ENCODE assay signal across 18 cellular contexts in the genomic region with DNA sequence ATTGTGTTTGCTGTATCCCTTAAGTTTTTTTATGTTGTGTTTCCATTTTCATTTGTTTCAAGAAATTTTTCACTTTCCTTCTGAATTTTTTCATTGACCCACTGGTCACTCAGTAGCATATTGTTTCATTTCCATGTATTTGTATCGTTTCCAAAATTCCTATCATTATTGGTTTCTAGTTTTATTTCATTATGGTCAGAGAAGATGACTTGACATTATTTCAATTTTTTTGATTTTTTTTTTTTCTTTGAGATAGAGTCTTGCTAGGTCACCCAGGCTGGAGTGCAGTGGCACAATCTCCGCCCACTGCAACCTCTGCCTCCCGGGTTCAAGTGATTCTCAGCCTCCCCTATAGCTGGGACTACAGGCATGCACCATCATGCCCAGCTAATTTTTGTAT. TPM values are rescaled to one million over a fixed set of nuclear protein-coding genes. Genes with fewer than 3 reads are reported as not detected.
DNase-seq lines count a peak whose midpoint lies in the region; ATAC-seq and TF ChIP-seq lines count a peak whose summit lies in the region.
"Had no signal": no experiment of that assay in that cellular context is flagged by ENCODE, and none has a peak within 500 bp of the region (broad histone marks: within the 10 kb centered on the region; RNA-seq: fewer than 3 reads in every experiment).

No MANE protein-coding gene starts in this region.

- ATAC-seq in activated T-cell treated with anti-CD3 and anti-CD28 coated beads, Interleukin-2, amount 50 U/mL, for 72 hours (replicated peaks in 1 of 2): no peak
- ATAC-seq in activated T-cell treated with anti-CD3 and anti-CD28 coated beads, Interleukin-2, amount 50 U/mL, for 4 hours: no peak
- ATAC-seq in PC-3: no peak

- intact Hi-C loops in PC-3 (cut with micrococcal nuclease): no loop called here

- H3K9me3 ChIP-seq in SK-N-MC (ENCODE audit: low read depth, low read length) (no peaks in the 10 kb centered on the region), PC-3 (ENCODE audit: low read length) (no peaks in the 10 kb centered on the region)
- H3K9me3 ChIP-seq: BE2C, Caco-2, HAP-1 had no signal

- no peak for TF ChIP-seq CTCF in type B pancreatic cell (conservative IDR thresholded peaks at IDR 0.05)
- no peak for TF ChIP-seq CTCF in PC-3 (conservative IDR thresholded peaks at IDR 0.05; ENCODE audit: low read depth, low read length)

- no peak overlapping the region for H3K4me2 ChIP-seq in PC-3 (ENCODE audit: low read length)

- CTCF ChIA-PET in PC-3 (lab: Charles Lee): no interaction called here

- no peaks in the 10 kb centered on the region for H3K27me3 ChIP-seq in PC-3 (ENCODE audit: low read length)

- peaks cover 6 to 10% of the 10 kb centered on the region in 2 donors for H3K9me3 Mint-ChIP-seq in activated T-cell treated with anti-CD3 and anti-CD28 coated beads, Interleukin-2, amount 50 U/mL, for 72 hours
- peaks cover 6% of the 10 kb centered on the region for H3K9me3 Mint-ChIP-seq in activated T-cell treated with anti-CD3 and anti-CD28 coated beads, Interleukin-2, amount 50 U/mL, for 4 hours
- H3K9me3 Mint-ChIP-seq in type B pancreatic cell: peaks cover 14% of the 10 kb centered on the region

- no peaks in the 10 kb centered on the region for H3K9me2 ChIP-seq in PC-3 (replicated peaks; ENCODE audit: low read length)

- no peaks in the 10 kb centered on the region for H3K79me2 ChIP-seq in PC-3 (ENCODE audit: low read length)

- H3K36me3 ChIP-seq in SK-N-MC (ENCODE audit: insufficient read depth, low read length): no peaks in the 10 kb centered on the region
- H3K36me3 ChIP-seq in PC-3 (ENCODE audit: low read depth, low read length): no peaks in the 10 kb centered on the region
- H3K36me3 ChIP-seq: BE2C, HAP-1 had no signal

- peaks cover 15% of the 10 kb centered on the region for H3K4me1 ChIP-seq in PC-3 (ENCODE audit: insufficient read depth, low read length)
- H3K4me1 ChIP-seq: BE2C, HAP-1 had no signal

- peaks cover 2 to 9% of the 10 kb centered on the region in 2 donors for H3K36me3 Mint-ChIP-seq in activated T-cell treated with anti-CD3 and anti-CD28 coated beads, Interleukin-2, amount 50 U/mL, for 72 hours (ENCODE audit: insufficient read depth in 2 of 2)
- H3K36me3 Mint-ChIP-seq in activated T-cell treated with anti-CD3 and anti-CD28 coated beads, Interleukin-2, amount 50 U/mL, for 4 hours (ENCODE audit: insufficient read depth): peaks cover 3% of the 10 kb centered on the region
- H3K36me3 Mint-ChIP-seq in type B pancreatic cell: no peaks in the 10 kb centered on the region

- peaks cover 20% of the 10 kb centered on the region for H3K4me1 Mint-ChIP-seq in activated T-cell treated with anti-CD3 and anti-CD28 coated beads, Interleukin-2, amount 50 U/mL, for 72 hours (ENCODE audit: low read depth)
- H3K4me1 Mint-ChIP-seq in activated T-cell treated with anti-CD3 and anti-CD28 coated beads, Interleukin-2, amount 50 U/mL, for 4 hours (ENCODE audit: low read depth): peaks cover 3% of the 10 kb centered on the region
- no peaks in the 10 kb centered on the region for H3K4me1 Mint-ChIP-seq in type B pancreatic cell (ENCODE audit: unreplicated experiment)

- no peaks in the 10 kb centered on the region for H3K27me3 Mint-ChIP-seq in activated T-cell treated with anti-CD3 and anti-CD28 coated beads, Interleukin-2, amount 50 U/mL, for 72 hours (ENCODE audit: low read depth)
- no peaks in the 10 kb centered on the region for H3K27me3 Mint-ChIP-seq in activated T-cell treated with anti-CD3 and anti-CD28 coated beads, Interleukin-2, amount 50 U/mL, for 4 hours (ENCODE audit: low read depth)
- H3K27me3 Mint-ChIP-seq in type B pancreatic cell: no peaks in the 10 kb centered on the region

- BruUV-seq in PC-3 (replicated peaks; lab: Mats Ljungman, UMichigan): no TSS peak

- peak overlapping the region; percentile 73 for H3K27ac Mint-ChIP-seq in activated T-cell treated with anti-CD3 and anti-CD28 coated beads, Interleukin-2, amount 50 U/mL, for 72 hours
- no peak overlapping the region for H3K27ac Mint-ChIP-seq in type B pancreatic cell

- H3K4me3 Mint-ChIP-seq in activated T-cell treated with anti-CD3 and anti-CD28 coated beads, Interleukin-2, amount 50 U/mL, for 72 hours: no peak overlapping the region
- no peak overlapping the region for H3K4me3 Mint-ChIP-seq in activated T-cell treated with anti-CD3 and anti-CD28 coated beads, Interleukin-2, amount 50 U/mL, for 4 hours
- no peak overlapping the region for H3K4me3 Mint-ChIP-seq in type B pancreatic cell
- H3K4me3 Mint-ChIP-seq: CD4-positive, CD25-positive, alpha-beta regulatory T cell had no signal

- no peaks in the 10 kb centered on the region for H4K20me1 ChIP-seq in PC-3 (ENCODE audit: low read length)

- H3K9ac ChIP-seq in SK-N-MC (ENCODE audit: insufficient read length) (no peak overlapping the region), PC-3 (ENCODE audit: low read length) (no peak overlapping the region)
- H3K9ac ChIP-seq: GM23248 had no signal

- H2AFZ ChIP-seq in PC-3 (ENCODE audit: low read length): no peak overlapping the region
- H2AFZ ChIP-seq: GM23248 had no signal

- H3K27ac ChIP-seq in SK-N-MC (peak overlapping the region; percentile 93), PC-3 (ENCODE audit: low read length) (no peak overlapping the region)
- H3K27ac ChIP-seq: GM23248 had no signal

- no peak for DNase-seq in activated T-cell treated with anti-CD3 and anti-CD28 coated beads, Interleukin-2, amount 50 U/mL, for 72 hours
- DNase-seq in activated T-cell treated with anti-CD3 and anti-CD28 coated beads, Interleukin-2, amount 50 U/mL, for 4 hours: no peak
- DNase-seq in SK-N-MC (ENCODE audit: low read depth, low spot score) (no peak), fibroblast of peridontal ligament (ENCODE audit: extremely low read depth) (peak; percentile 37), type B pancreatic cell (ENCODE audit: extremely low spot score, unreplicated experiment) (peak; percentile 29), midbrain (lab: John Stamatoyannopoulos, UW) (no peak), mesenteric fat pad (ENCODE audit: low spot score) (no peak), PC-3 (no peak)
- DNase-seq: 8988T; BE2C; C1 segment of cervical spinal cord; Caco-2; CD4-positive, CD25-positive, alpha-beta regulatory T cell; DMS153; DMS79; GDM1; GM23248 had no signal

- H3K4me3 ChIP-seq in SK-N-MC (no peak overlapping the region), PC-3 (ENCODE audit: low read length) (no peak overlapping the region)
- H3K4me3 ChIP-seq: GM23248, HAP-1 had no signal

- POLR2A ChIA-PET in PC-3 (lab: Charles Lee; ENCODE audit: unreplicated experiment): no interaction called here

- H3F3A ChIP-seq in PC-3 (ENCODE audit: low read length, unreplicated experiment): no peaks in the 10 kb centered on the region

RNA-seq across cellular contexts. Expression of a gene that starts 11.3 kb away (rescaled TPM):
- 100 to 1,000 TPM; 130 to 149 TPM for total RNA-seq in activated T-cell treated with anti-CD3 and anti-CD28 coated beads, Interleukin-2, amount 50 U/mL, for 72 hours
- total RNA-seq in activated T-cell treated with anti-CD3 and anti-CD28 coated beads, Interleukin-2, amount 50 U/mL, for 4 hours: 100 to 1,000 TPM; 125 to 133 (median 128) TPM
- total RNA-seq in type B pancreatic cell (ENCODE audit: low replicate concordance) (49.2 and 66.9 TPM in 2 replicates), mesenteric fat pad (94.0 TPM), PC-3 (2014; rRNA removed) (52.5 and 59.6 TPM in 2 replicates)

Comparison
In these comparisons a context has a peak if more than half of its experiments do, and no peak if none do; other contexts are left out.
1. DNase-seq: peak in fibroblast of peridontal ligament (single experiment) and type B pancreatic cell (single experiment); none in activated T-cell treated with anti-CD3 and anti-CD28 coated beads, Interleukin-2, amount 50 U/mL, for 72 hours (0 of 2), activated T-cell treated with anti-CD3 and anti-CD28 coated beads, Interleukin-2, amount 50 U/mL, for 4 hours (single experiment), SK-N-MC (single experiment), midbrain (single experiment), mesenteric fat pad (single experiment) and PC-3 (single experiment).